In the genomic region with DNA sequence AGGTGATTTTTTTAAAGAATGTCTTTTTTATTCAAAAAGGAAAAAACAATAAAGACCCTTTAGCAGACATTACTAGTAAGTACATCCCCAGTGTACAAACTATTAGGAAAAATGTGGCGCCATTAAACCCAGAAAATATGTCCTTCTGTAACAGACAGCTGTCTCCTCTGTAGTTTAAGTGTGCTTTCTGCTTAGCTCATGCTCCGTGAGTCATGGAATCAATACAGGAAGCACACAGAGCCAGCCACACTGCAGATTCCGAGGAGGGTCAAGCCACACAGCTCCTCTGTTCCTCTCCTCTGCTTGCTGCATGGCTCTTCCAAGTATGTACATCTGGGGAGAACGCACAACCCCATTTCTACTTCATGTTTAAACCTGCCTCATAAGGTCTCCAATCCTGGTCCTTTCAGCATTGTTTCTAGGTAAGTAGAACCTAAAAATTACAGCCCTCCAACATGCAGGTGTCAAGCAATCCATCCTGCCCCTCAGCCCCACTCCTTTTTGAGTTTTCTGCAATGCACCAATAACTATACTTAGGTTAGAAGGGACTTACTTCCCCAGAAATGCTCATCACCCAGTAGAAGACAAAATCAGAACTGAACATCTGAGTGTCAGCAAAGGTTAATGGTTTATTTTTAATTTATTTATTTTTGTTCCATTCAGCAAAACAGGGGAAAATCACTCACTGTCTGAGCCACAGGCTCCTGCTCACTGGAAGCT, we compare ENCODE assay signal across 8 cellular contexts. TPM values are rescaled to one million over a fixed set of nuclear protein-coding genes. Genes with fewer than 3 reads are reported as not detected.
A peak's percentile ranks its signal among the peaks of the same experiment; 100 is the strongest.
DNase-seq lines count a peak whose midpoint lies in the region; ATAC-seq and TF ChIP-seq lines count a peak whose summit lies in the region.

No MANE protein-coding gene starts in this region.

- DNase-seq in DMS79 (lab: John Stamatoyannopoulos, UW) (peak; percentile 78), NCI-H1092 treated with DMSO at 0.1 percent for 48 hours (lab: John Stamatoyannopoulos, UW) (peak; percentile 73), T-helper 17 cell (no peak), erythroblast (lab: John Stamatoyannopoulos, UW) (peak; percentile 7 to 57), G401 (ENCODE audit: low spot score) (no peak)
- DNase-seq in naive thymus-derived CD4-positive, alpha-beta T cell: peak in 2 of 9 donors; percentile 18 to 29

- intact Hi-C loops in naive thymus-derived CD4-positive, alpha-beta T cell (cut with micrococcal nuclease): loop anchor here (2.0 to 5.0 kb wide), 3 partner anchors 36 to 59 kb away; partner anchors contain the start of gene ACVR1 (in 1 of the 2)

- H3K4me3 ChIP-seq in naive thymus-derived CD4-positive, alpha-beta T cell (ENCODE audit: low read length): no peak overlapping the region

- no peak overlapping the region for H3K4me3 Mint-ChIP-seq in T-helper 17 cell
- H3K4me3 Mint-ChIP-seq in naive thymus-derived CD4-positive, alpha-beta T cell: peak overlapping the region in 6 of 10 donors; percentile 13 to 69 (median 54)

- TF ChIP-seq POLR2A in erythroblast (IDR thresholded peaks at IDR 0.05; ENCODE audit: low read length): peak; percentile 36

- peaks cover 37% of the 10 kb centered on the region for H3K4me1 Mint-ChIP-seq in T-helper 17 cell
- H3K4me1 Mint-ChIP-seq in naive thymus-derived CD4-positive, alpha-beta T cell: peaks cover 24 to 58% (median 54%) of the 10 kb centered on the region in 7 donors

- CTCF ChIA-PET in naive thymus-derived CD4-positive, alpha-beta T cell (lab: Charles Lee): no interaction called here

- no peaks in the 10 kb centered on the region for H3K27me3 ChIP-seq in naive thymus-derived CD4-positive, alpha-beta T cell (ENCODE audit: control insufficient read depth in 2 of 2, insufficient read depth in 2 of 2, low read length in 2 of 2)

- POLR2A ChIA-PET in naive thymus-derived CD4-positive, alpha-beta T cell (lab: Charles Lee): no interaction called here

- no peaks in the 10 kb centered on the region for H3K36me3 ChIP-seq in naive thymus-derived CD4-positive, alpha-beta T cell (ENCODE audit: control insufficient read depth in 2 of 3, insufficient read depth in 3 of 3, low read length in 3 of 3)

- no peaks in the 10 kb centered on the region for H3K9me3 Mint-ChIP-seq in naive thymus-derived CD4-positive, alpha-beta T cell

- in situ Hi-C loops in G401 (cut with HindIII; ENCODE audit: low sequenced_read_pairs): no loop called here

- no peaks in the 10 kb centered on the region for H3K9me3 ChIP-seq in T-helper 17 cell (ENCODE audit: control insufficient read depth, low read length, poor library complexity, severe bottlenecking)
- H3K9me3 ChIP-seq in naive thymus-derived CD4-positive, alpha-beta T cell (ENCODE audit: control insufficient read depth in 2 of 3, low read length in 3 of 3): no peaks in the 10 kb centered on the region

- H3K27ac Mint-ChIP-seq in T-helper 17 cell: peak overlapping the region; percentile 19
- H3K27ac Mint-ChIP-seq in naive thymus-derived CD4-positive, alpha-beta T cell: peak overlapping the region in 6 of 9 donors; percentile 8 to 82 (median 72)

- H3K4me1 ChIP-seq in naive thymus-derived CD4-positive, alpha-beta T cell (ENCODE audit: control insufficient read depth in 2 of 2, insufficient read depth in 2 of 2, low read length in 2 of 2): peaks cover 0 to 17% of the 10 kb centered on the region in 2 donors

- ATAC-seq in T-helper 17 cell: no peak
- peak; percentile 88 for ATAC-seq in naive thymus-derived CD4-positive, alpha-beta T cell
- no peak for ATAC-seq in HG02840 (IDR thresholded peaks at IDR 0.05; ENCODE audit: low FRiP score, unreplicated experiment)
- no peak for ATAC-seq in GM19467 (IDR thresholded peaks at IDR 0.05; ENCODE audit: unreplicated experiment)

- H3K27me3 Mint-ChIP-seq in T-helper 17 cell: no peaks in the 10 kb centered on the region
- H3K27me3 Mint-ChIP-seq in naive thymus-derived CD4-positive, alpha-beta T cell: no peaks in the 10 kb centered on the region

- no peak overlapping the region for H3K27ac ChIP-seq in naive thymus-derived CD4-positive, alpha-beta T cell (ENCODE audit: low read depth, low read length)

- H3K36me3 Mint-ChIP-seq in T-helper 17 cell (ENCODE audit: low read depth): peaks cover 2% of the 10 kb centered on the region
- H3K36me3 Mint-ChIP-seq in naive thymus-derived CD4-positive, alpha-beta T cell: peaks cover 0 to 27% (median 14%) of the 10 kb centered on the region in 5 donors

RNA-seq across cellular contexts. Expression of gene ACVR1, which starts 37.5 kb away (rescaled TPM):
- total RNA-seq in T-helper 17 cell: 10 to 100 TPM; 37.4 to 38.2 TPM
- total RNA-seq in naive thymus-derived CD4-positive, alpha-beta T cell: 10 to 100 TPM; 13.3 to 42.0 (median 20.6) TPM
- polyA plus RNA-seq in naive thymus-derived CD4-positive, alpha-beta T cell: 1 to 10 TPM; 6.0 to 7.1 TPM
- 1.6 and 1.9 TPM in 2 replicates for total RNA-seq in G401 (2014; rRNA removed; shearing (Covaris generic))

Comparison
In these comparisons a context has a peak if more than half of its experiments do, and no peak if none do; other contexts are left out.
1. DNase-seq: peak in DMS79 (single experiment), NCI-H1092 treated with DMSO at 0.1 percent for 48 hours (single experiment) and erythroblast (2 of 2); none in T-helper 17 cell (0 of 3) and G401 (single experiment).